Comparison of ENCODE assay signal across 1 cellular context in genomic region chr6:3394671-3395070, GRCh38.
TF ChIP-seq lines count a peak whose summit lies in the region.

No MANE protein-coding gene starts in this region.

TF ChIP-seq in HepG2, 621 proteins besides CTCF, POLR2A, EP300 and RAD21 (continued from another document):
- TF ChIP-seq BRF2 (CRISPR knock-in tag; IDR thresholded peaks at IDR 0.05) = no peak
